ENCODE assay signal across 2 cellular contexts in genomic region chr3:122000936-122001605, GRCh38.
A peak's percentile ranks its signal among the peaks of the same experiment; 100 is the strongest.
TF ChIP-seq lines count a peak whose summit lies in the region.

No MANE protein-coding gene starts in this region.

TF ChIP-seq in HEK293T, 16 proteins besides CTCF, POLR2A, EP300 and RAD21 (continued from another document):
- TF ChIP-seq PKNOX1 (IDR thresholded peaks at IDR 0.05): peak; percentile 92

TF ChIP-seq in GM12878, 131 proteins besides CTCF, POLR2A, EP300 and RAD21 (continued from another document):
- TF ChIP-seq ZNF274 (IDR thresholded peaks at IDR 0.05; ENCODE audit: insufficient read depth, insufficient read length): no peak
- peak; percentile 73 for TF ChIP-seq PKNOX1 (IDR thresholded peaks at IDR 0.05)
- TF ChIP-seq HSF1 (IDR thresholded peaks at IDR 0.05; ENCODE audit: low read depth, low read length): no peak
- TF ChIP-seq EGR1 (IDR thresholded peaks at IDR 0.05; ENCODE audit: borderline replicate concordance in 1 of 2, low read depth in 2 of 2, low read length in 2 of 2): no peak
- TF ChIP-seq SREBF1 (IDR thresholded peaks at IDR 0.05; ENCODE audit: low read length): no peak
- no peak for TF ChIP-seq SMAD1 (IDR thresholded peaks at IDR 0.05; ENCODE audit: low read depth, partially characterized antibody)
